1 cellular context compared by ENCODE assay signal in genomic region chr15:67049351-67050044, GRCh38.
TF ChIP-seq lines count a peak whose summit lies in the region.

No MANE protein-coding gene starts in this region.

TF ChIP-seq in HEK293, 187 proteins besides CTCF, POLR2A, EP300 and RAD21 (continued from another document):
- peak; percentile 93 for TF ChIP-seq KLF17 (tag by site-specific recombination; IDR thresholded peaks at IDR 0.05)
- TF ChIP-seq PRDM4 (tag by site-specific recombination; IDR thresholded peaks at IDR 0.05) = peak; percentile 94
- peak; percentile 72; the same call in 1 of the 2 replicates for TF ChIP-seq ZFP37 (tag by site-specific recombination; IDR thresholded peaks at IDR 0.05)
- peak; percentile 96 for TF ChIP-seq ZFHX2 (tag by site-specific recombination; conservative IDR thresholded peaks at IDR 0.05)
- peak; percentile 79 for TF ChIP-seq ZBTB21 (tag by site-specific recombination; IDR thresholded peaks at IDR 0.05)
- TF ChIP-seq OSR2 (tag by site-specific recombination; IDR thresholded peaks at IDR 0.05) = 0 out of 2 replicates have a peak, but pooled peaks have one; percentile 11
- no peak for TF ChIP-seq ZNF394 (tag by site-specific recombination; IDR thresholded peaks at IDR 0.05; ENCODE audit: borderline replicate concordance)
- TF ChIP-seq ZNF174 (tag by site-specific recombination; IDR thresholded peaks at IDR 0.05) = no peak
- peak; percentile 64; the same call in 1 of the 2 replicates for TF ChIP-seq ZSCAN30 (tag by site-specific recombination; IDR thresholded peaks at IDR 0.05)
- peak; percentile 39 for TF ChIP-seq ZBTB20 (tag by site-specific recombination; IDR thresholded peaks at IDR 0.05)
- TF ChIP-seq ZNF623 (tag by site-specific recombination; IDR thresholded peaks at IDR 0.05) = peak; percentile 53; the same call in 1 of the 2 replicates
- peak; percentile 78 for TF ChIP-seq ZNF10 (tag by site-specific recombination; IDR thresholded peaks at IDR 0.05)
- TF ChIP-seq HIC1 (tag by site-specific recombination; IDR thresholded peaks at IDR 0.05) = no peak; the same call in 1 of the 2 replicates
- peak; percentile 69 for TF ChIP-seq PATZ1 (tag by site-specific recombination; IDR thresholded peaks at IDR 0.05)
- no peak for TF ChIP-seq ZNF266 (tag by site-specific recombination; IDR thresholded peaks at IDR 0.05; ENCODE audit: low read depth)
- TF ChIP-seq TSHZ1 (tag by site-specific recombination; IDR thresholded peaks at IDR 0.05; ENCODE audit: borderline replicate concordance) = peak; percentile 30; the same call in 1 of the 2 replicates
- TF ChIP-seq SP7 (tag by site-specific recombination; IDR thresholded peaks at IDR 0.05) = peak; percentile 87
- no peak for TF ChIP-seq SCRT2 (tag by site-specific recombination; IDR thresholded peaks at IDR 0.05)
- no peak for TF ChIP-seq ZBTB7A (tag by site-specific recombination; IDR thresholded peaks at IDR 0.05; ENCODE audit: low read depth)
